ENCODE assay signal across 22 cellular contexts in the genomic region with DNA sequence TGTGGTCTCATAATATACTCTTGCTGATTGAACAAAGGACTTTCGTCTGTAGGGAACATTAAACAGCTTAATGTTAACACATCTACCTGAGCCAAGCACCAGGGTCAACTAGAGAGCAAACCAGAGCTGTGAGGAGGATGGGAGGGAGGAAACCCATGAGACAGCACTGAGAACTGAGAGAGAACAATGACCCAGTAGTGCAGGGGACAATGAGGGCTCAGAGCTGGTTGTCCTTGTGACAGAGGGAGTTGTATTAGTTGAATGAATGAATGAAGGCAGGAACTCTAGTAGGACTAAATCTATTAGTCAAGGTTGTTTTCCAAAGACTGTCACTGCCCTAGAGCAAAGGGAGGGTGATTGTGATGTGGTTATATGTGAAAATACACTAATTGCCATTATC. TPM values are rescaled to one million over a fixed set of nuclear protein-coding genes. Genes with fewer than 3 reads are reported as not detected.
DNase-seq lines count a peak whose midpoint lies in the region; ATAC-seq and TF ChIP-seq lines count a peak whose summit lies in the region.
"Had no signal": no experiment of that assay in that cellular context is flagged by ENCODE, and none has a peak within 500 bp of the region (broad histone marks: within the 10 kb centered on the region; RNA-seq: fewer than 3 reads in every experiment).

No MANE protein-coding gene starts in this region.

- CTCF ChIA-PET in activated CD4-positive, alpha-beta memory T cell treated with anti-CD3 and anti-CD28 coated beads for 36 hours (lab: Charles Lee), result no interaction called here

- H3K9me3 Mint-ChIP-seq in activated T-cell treated with anti-CD3 and anti-CD28 coated beads, Interleukin-2, amount 50 U/mL, for 4 hours, result no peaks in the 10 kb centered on the region
- no peaks in the 10 kb centered on the region for H3K9me3 Mint-ChIP-seq in activated CD4-positive, alpha-beta memory T cell treated with anti-CD3 and anti-CD28 coated beads for 36 hours

- H3K4me3 Mint-ChIP-seq in activated T-cell treated with anti-CD3 and anti-CD28 coated beads, Interleukin-2, amount 50 U/mL, for 4 hours, result no peak overlapping the region
- no peak overlapping the region for H3K4me3 Mint-ChIP-seq in activated CD4-positive, alpha-beta memory T cell treated with anti-CD3 and anti-CD28 coated beads for 36 hours

- no peak overlapping the region for H3K27ac Mint-ChIP-seq in activated CD4-positive, alpha-beta memory T cell treated with anti-CD3 and anti-CD28 coated beads for 36 hours

- peak in 3 of 56 donors; percentile 13 to 22 (median 14) for TF ChIP-seq CTCF in dorsolateral prefrontal cortex (IDR thresholded peaks at IDR 0.05 in 54 of 56, conservative IDR thresholded peaks at IDR 0.05 in 2 of 56; ENCODE audit: low read depth in 1 of 56, partially characterized antibody in 56 of 56)

- no peak for ATAC-seq in activated T-cell treated with anti-CD3 and anti-CD28 coated beads, Interleukin-2, amount 50 U/mL, for 4 hours
- no peak for ATAC-seq in GM21737 (IDR thresholded peaks at IDR 0.05; ENCODE audit: unreplicated experiment)
- ATAC-seq: PC-3 had no signal

- peak overlapping the region in 57 of 59 donors; percentile 1 to 92 (median 78) for H3K27ac ChIP-seq in dorsolateral prefrontal cortex
- H3K27ac ChIP-seq: 22Rv1, GM23248 had no signal

- DNase-seq in Ammon's horn (ENCODE audit: low spot score) (peak; percentile 88), dorsolateral prefrontal cortex (peak in 7 of 10 donors; percentile 41 to 81 (median 56)), inferior parietal cortex (ENCODE audit: extremely low spot score) (peak; percentile 73), posterior cingulate gyrus (peak in 6 of 10 donors; percentile 21 to 61 (median 29)), COR-L47 (lab: John Stamatoyannopoulos, UW) (no peak)
- DNase-seq in activated T-cell treated with anti-CD3 and anti-CD28 coated beads, Interleukin-2, amount 50 U/mL, for 4 hours, result no peak
- DNase-seq in activated CD4-positive, alpha-beta memory T cell treated with anti-CD3 and anti-CD28 coated beads for 36 hours, result no peak
- DNase-seq: AML-193, DMS 273 treated with DMSO at 0.1 percent for 48 hours, DND-41, GM23248, IMR-90, NCI-H1048, NCI-H1436, NCI-H2029, NCI-H345, NCI-H524 treated with DMSO at 0.1 percent for 48 hours, PC-3, RPMI8226 had no signal

- peaks cover 20% of the 10 kb centered on the region for H3K36me3 Mint-ChIP-seq in activated T-cell treated with anti-CD3 and anti-CD28 coated beads, Interleukin-2, amount 50 U/mL, for 4 hours (ENCODE audit: insufficient read depth)
- H3K36me3 Mint-ChIP-seq in activated CD4-positive, alpha-beta memory T cell treated with anti-CD3 and anti-CD28 coated beads for 36 hours, result peaks cover 7% of the 10 kb centered on the region

- H3K4me1 Mint-ChIP-seq in activated T-cell treated with anti-CD3 and anti-CD28 coated beads, Interleukin-2, amount 50 U/mL, for 4 hours (ENCODE audit: low read depth), result peaks cover 4% of the 10 kb centered on the region
- peaks cover 7% of the 10 kb centered on the region for H3K4me1 Mint-ChIP-seq in activated CD4-positive, alpha-beta memory T cell treated with anti-CD3 and anti-CD28 coated beads for 36 hours (ENCODE audit: low read depth)

- no peaks in the 10 kb centered on the region for H3K27me3 Mint-ChIP-seq in activated T-cell treated with anti-CD3 and anti-CD28 coated beads, Interleukin-2, amount 50 U/mL, for 4 hours (ENCODE audit: low read depth)
- H3K27me3 Mint-ChIP-seq in activated CD4-positive, alpha-beta memory T cell treated with anti-CD3 and anti-CD28 coated beads for 36 hours, result no peaks in the 10 kb centered on the region

- POLR2A ChIA-PET in activated CD4-positive, alpha-beta memory T cell treated with anti-CD3 and anti-CD28 coated beads for 36 hours (lab: Charles Lee), result no interaction called here

- no peaks in the 10 kb centered on the region for H3K27me3 ChIP-seq in dorsolateral prefrontal cortex

- no peak overlapping the region for H3K4me3 ChIP-seq in dorsolateral prefrontal cortex
- H3K4me3 ChIP-seq: GM23248, HAP-1 had no signal

- intact Hi-C loops in dorsolateral prefrontal cortex (cut with DNase I), result no loop called here
- intact Hi-C loops in posterior cingulate gyrus (cut with DNase I), result no loop called here
- intact Hi-C loops in activated CD4-positive, alpha-beta memory T cell treated with anti-CD3 and anti-CD28 coated beads for 36 hours (cut with micrococcal nuclease), result no loop called here

RNA-seq across cellular contexts. Expression of a gene that starts 28.2 kb away (rescaled TPM):
- total RNA-seq in dorsolateral prefrontal cortex, result 10 to 100 TPM; 26.7 to 82.7 (median 57.8) TPM
- total RNA-seq in activated T-cell treated with anti-CD3 and anti-CD28 coated beads, Interleukin-2, amount 50 U/mL, for 4 hours, result 1 to 10 TPM; 3.7 to 5.2 (median 3.9) TPM
- total RNA-seq in activated CD4-positive, alpha-beta memory T cell treated with anti-CD3 and anti-CD28 coated beads for 36 hours, result 10 to 100 TPM; 18.5 to 22.3 TPM

RNA-seq across cellular contexts. Expression of a gene that starts 38.3 kb away (rescaled TPM):
- total RNA-seq in dorsolateral prefrontal cortex, result 10 to 100 TPM in 116 of 120 experiments, 1 to 10 TPM in 4; 9.1 to 27.8 (median 14.9) TPM
- 1 to 10 TPM; 2.6 to 3.6 (median 3.2) TPM for total RNA-seq in activated T-cell treated with anti-CD3 and anti-CD28 coated beads, Interleukin-2, amount 50 U/mL, for 4 hours
- 1 to 10 TPM; 7.2 to 7.3 TPM for total RNA-seq in activated CD4-positive, alpha-beta memory T cell treated with anti-CD3 and anti-CD28 coated beads for 36 hours

RNA-seq across cellular contexts. Expression of a gene that starts 41.9 kb away (rescaled TPM):
- 100 to 1,000 TPM in 115 of 120 experiments, 10 to 100 TPM in 5; 91.4 to 209 (median 146) TPM for total RNA-seq in dorsolateral prefrontal cortex
- 10 to 100 TPM; 46.6 to 49.2 (median 49.0) TPM for total RNA-seq in activated T-cell treated with anti-CD3 and anti-CD28 coated beads, Interleukin-2, amount 50 U/mL, for 4 hours
- total RNA-seq in activated CD4-positive, alpha-beta memory T cell treated with anti-CD3 and anti-CD28 coated beads for 36 hours, result 10 to 100 TPM; 54.1 to 55.6 TPM

Comparison
In these comparisons a context has a peak if more than half of its experiments do, and no peak if none do; other contexts are left out.
1. DNase-seq: peak in Ammon's horn (single experiment), dorsolateral prefrontal cortex (7 of 10), inferior parietal cortex (single experiment) and posterior cingulate gyrus (6 of 10); none in activated T-cell treated with anti-CD3 and anti-CD28 coated beads, Interleukin-2, amount 50 U/mL, for 4 hours (single experiment), activated CD4-positive, alpha-beta memory T cell treated with anti-CD3 and anti-CD28 coated beads for 36 hours (single experiment) and COR-L47 (single experiment).